Comparison of ENCODE assay signal across 1 cellular context in the genomic region with DNA sequence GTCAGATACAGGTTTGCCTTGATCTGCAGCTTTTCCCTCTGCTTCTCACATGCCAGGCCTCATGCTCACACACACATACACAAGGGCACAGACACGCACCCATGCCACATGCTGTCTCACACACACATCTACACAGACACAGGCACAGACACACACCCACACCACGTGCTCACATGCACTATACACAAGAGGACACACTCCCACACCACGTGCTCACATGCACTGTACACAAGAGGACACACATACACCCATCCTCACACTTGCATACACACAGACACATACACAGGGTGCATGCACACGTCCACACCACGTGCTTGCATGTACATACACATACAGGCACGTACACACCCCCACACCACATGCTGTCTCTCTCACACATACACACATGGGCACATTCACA.
TF ChIP-seq lines count a peak whose summit lies in the region.

No MANE protein-coding gene starts in this region.

TF ChIP-seq in HepG2, 621 proteins besides CTCF, POLR2A, EP300 and RAD21 (continued from another document):
- TF ChIP-seq, protein P1, sequence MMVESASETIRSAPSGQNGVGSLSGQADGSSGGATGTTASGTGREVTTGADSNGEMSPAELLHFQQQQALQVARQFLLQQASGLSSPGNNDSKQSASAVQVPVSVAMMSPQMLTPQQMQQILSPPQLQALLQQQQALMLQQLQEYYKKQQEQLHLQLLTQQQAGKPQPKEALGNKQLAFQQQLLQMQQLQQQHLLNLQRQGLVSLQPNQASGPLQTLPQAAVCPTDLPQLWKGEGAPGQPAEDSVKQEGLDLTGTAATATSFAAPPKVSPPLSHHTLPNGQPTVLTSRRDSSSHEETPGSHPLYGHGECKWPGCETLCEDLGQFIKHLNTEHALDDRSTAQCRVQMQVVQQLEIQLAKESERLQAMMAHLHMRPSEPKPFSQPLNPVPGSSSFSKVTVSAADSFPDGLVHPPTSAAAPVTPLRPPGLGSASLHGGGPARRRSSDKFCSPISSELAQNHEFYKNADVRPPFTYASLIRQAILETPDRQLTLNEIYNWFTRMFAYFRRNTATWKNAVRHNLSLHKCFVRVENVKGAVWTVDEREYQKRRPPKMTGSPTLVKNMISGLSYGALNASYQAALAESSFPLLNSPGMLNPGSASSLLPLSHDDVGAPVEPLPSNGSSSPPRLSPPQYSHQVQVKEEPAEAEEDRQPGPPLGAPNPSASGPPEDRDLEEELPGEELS (CRISPR knock-in tag; IDR thresholded peaks at IDR 0.05): no peak
- TF ChIP-seq MED1 (CRISPR knock-in tag; IDR thresholded peaks at IDR 0.05) (no peak), SCMH1 (CRISPR knock-in tag; IDR thresholded peaks at IDR 0.05; ENCODE audit: borderline replicate concordance) (no peak), BRD4 (CRISPR knock-in tag; IDR thresholded peaks at IDR 0.05) (no peak), MAFG (CRISPR knock-in tag; IDR thresholded peaks at IDR 0.05) (no peak), ZKSCAN5 (CRISPR knock-in tag; IDR thresholded peaks at IDR 0.05) (no peak)
- TF ChIP-seq, protein P2, sequence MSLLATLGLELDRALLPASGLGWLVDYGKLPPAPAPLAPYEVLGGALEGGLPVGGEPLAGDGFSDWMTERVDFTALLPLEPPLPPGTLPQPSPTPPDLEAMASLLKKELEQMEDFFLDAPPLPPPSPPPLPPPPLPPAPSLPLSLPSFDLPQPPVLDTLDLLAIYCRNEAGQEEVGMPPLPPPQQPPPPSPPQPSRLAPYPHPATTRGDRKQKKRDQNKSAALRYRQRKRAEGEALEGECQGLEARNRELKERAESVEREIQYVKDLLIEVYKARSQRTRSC (CRISPR knock-in tag; IDR thresholded peaks at IDR 0.05; ENCODE audit: low read depth): no peak
